In genomic region chr4:51958199-51958968, GRCh38 we compare ENCODE assay signal across 36 cellular contexts.
"Had no signal": no experiment of that assay in that cellular context is flagged by ENCODE, and none has a peak within 500 bp of the region (broad histone marks: within the 10 kb centered on the region; RNA-seq: fewer than 3 reads in every experiment).

No MANE protein-coding gene starts in this region.

- H3K27ac ChIP-seq: brain microvascular endothelial cell, RWPE1, VCaP had no signal

- H3K4me3 ChIP-seq: K562 had no signal

- H3K27me3 ChIP-seq: brain microvascular endothelial cell had no signal

- H3K4me1 Mint-ChIP-seq: activated naive CD8-positive, alpha-beta T cell treated with anti-CD3 and anti-CD28 coated beads for 36 hours; activated T-helper 17 cell treated with anti-CD3 and anti-CD28 coated beads, Interleukin-2, amount 50 U/mL, for 72 hours; T-cell; T-helper 17 cell had no signal

- H3K27me3 Mint-ChIP-seq: activated naive CD8-positive, alpha-beta T cell treated with anti-CD3 and anti-CD28 coated beads for 36 hours had no signal

- H3K36me3 Mint-ChIP-seq: activated naive CD8-positive, alpha-beta T cell treated with anti-CD3 and anti-CD28 coated beads for 36 hours; T-cell had no signal

- H3K4me3 Mint-ChIP-seq: activated CD8-positive, alpha-beta T cell treated with anti-CD3 and anti-CD28 coated beads for 36 hours; activated naive CD8-positive, alpha-beta T cell treated with anti-CD3 and anti-CD28 coated beads for 36 hours; activated T-cell treated with anti-CD3 and anti-CD28 coated beads, Interleukin-2, amount 50 U/mL, for 72 hours; activated T-helper 17 cell treated with anti-CD3 and anti-CD28 coated beads, Interleukin-2, amount 50 U/mL, for 72 hours; T-cell; T-helper 17 cell had no signal

- ATAC-seq: activated CD8-positive, alpha-beta T cell treated with anti-CD3 and anti-CD28 coated beads for 36 hours; activated T-cell treated with anti-CD3 and anti-CD28 coated beads, Interleukin-2, amount 50 U/mL, for 72 hours; activated T-helper 17 cell treated with anti-CD3 and anti-CD28 coated beads, Interleukin-2, amount 50 U/mL, for 72 hours; K562; PC-3; Right ventricle myocardium inferior; SK-N-SH treated with all-trans-retinoic acid at 6 μM for 48 hours; T-cell; T-helper 17 cell had no signal

- H3K27ac Mint-ChIP-seq: activated CD8-positive, alpha-beta T cell treated with anti-CD3 and anti-CD28 coated beads for 36 hours; activated naive CD8-positive, alpha-beta T cell treated with anti-CD3 and anti-CD28 coated beads for 36 hours; activated T-cell treated with anti-CD3 and anti-CD28 coated beads, Interleukin-2, amount 50 U/mL, for 72 hours; activated T-helper 17 cell treated with anti-CD3 and anti-CD28 coated beads, Interleukin-2, amount 50 U/mL, for 72 hours; T-cell; T-helper 17 cell had no signal

- DNase-seq: activated CD4-positive, alpha-beta T cell treated with anti-CD3 and anti-CD28 coated beads for 1 hour; activated CD4-positive, alpha-beta T cell treated with anti-CD3 and anti-CD28 coated beads for 48 hours; activated CD4-positive, CD25-positive, alpha-beta regulatory T cell; activated CD8-positive, alpha-beta T cell treated with anti-CD3 and anti-CD28 coated beads for 36 hours; activated effector memory CD4-positive, alpha-beta T cell treated with anti-CD3 and anti-CD28 coated beads, Interleukin-2, amount 50 U/mL, for 16 hours; activated naive CD4-positive, alpha-beta T cell; activated naive CD4-positive, alpha-beta T cell treated with anti-CD3 and anti-CD28 coated beads, Interleukin-2, amount 50 U/mL, for 16 hours; activated naive CD8-positive, alpha-beta T cell treated with anti-CD3 and anti-CD28 coated beads for 36 hours; activated T-cell treated with anti-CD3 and anti-CD28 coated beads, Interleukin-2, amount 50 U/mL, for 1 hour; activated T-cell treated with anti-CD3 and anti-CD28 coated beads, Interleukin-2, amount 50 U/mL, for 72 hours; amniotic stem cell; aorta; brain microvascular endothelial cell; central memory CD4-positive, alpha-beta T cell; NCI-H1092 treated with DMSO at 0.1 percent for 48 hours; NCI-H1417; NCI-H146; NCI-H187; NCI-H2081; NCI-H2171 treated with DMSO at 0.1 percent for 48 hours; NCI-H2227 treated with DMSO at 0.1 percent for 48 hours; NCI-H446; NCI-H510A treated with DMSO at 0.1 percent for 48 hours; NCI-H526 treated with DMSO at 0.1 percent for 48 hours; NCI-H774; NK-92 treated with Interleukin-12 subunit alpha and Interleukin-12 subunit beta, amount 100 ng/mL, for 24 hours; PC-3; SIG-M5; T-cell; T-helper 17 cell had no signal

- H3K9me3 Mint-ChIP-seq: activated CD8-positive, alpha-beta T cell treated with anti-CD3 and anti-CD28 coated beads for 36 hours; activated naive CD8-positive, alpha-beta T cell treated with anti-CD3 and anti-CD28 coated beads for 36 hours had no signal

- H3K36me3 ChIP-seq: brain microvascular endothelial cell had no signal
